ENCODE assay signal across 9 cellular contexts in genomic region chr12:113056381-113056630, GRCh38. TPM values are rescaled to one million over a fixed set of nuclear protein-coding genes. Genes with fewer than 3 reads are reported as not detected.
DNase-seq lines count a peak whose midpoint lies in the region; ATAC-seq and TF ChIP-seq lines count a peak whose summit lies in the region.
"Had no signal": no experiment of that assay in that cellular context is flagged by ENCODE, and none has a peak within 500 bp of the region (broad histone marks: within the 10 kb centered on the region; RNA-seq: fewer than 3 reads in every experiment).

No MANE protein-coding gene starts in this region.

- no peak for TF ChIP-seq POLR2A in esophagus muscularis mucosa (IDR thresholded peaks at IDR 0.05; ENCODE audit: low read depth)

- ATAC-seq in CD8-positive, alpha-beta T cell, result no peak
- ATAC-seq in Panc1 (peak; percentile 5; the same call in 1 of the 2 replicates), omental fat pad (ENCODE audit: low FRiP score) (no peak), GM21786 (IDR thresholded peaks at IDR 0.05; ENCODE audit: unreplicated experiment) (no peak)

- no TSS peak for BruUV-seq in Panc1 (replicated peaks; lab: Mats Ljungman, UMichigan)

- intact Hi-C loops in CD8-positive, alpha-beta T cell (cut with DNase I, micrococcal nuclease), result loop anchor here in 1 of 2 experiments (2.0 kb wide), 1 partner anchor 42 kb away; no protein-coding TSS in a partner anchor
- intact Hi-C loops in Panc1 (cut with micrococcal nuclease; ENCODE audit: unreplicated experiment), result no loop called here
- intact Hi-C loops in esophagus muscularis mucosa (cut with DNase I), result no loop called here

- no peak for TF ChIP-seq EP300 in esophagus muscularis mucosa (IDR thresholded peaks at IDR 0.05)

- H3K9me3 ChIP-seq in CD8-positive, alpha-beta T cell (ENCODE audit: low read length), result no peaks in the 10 kb centered on the region
- H3K9me3 ChIP-seq in Panc1 (ENCODE audit: control insufficient read depth, insufficient read depth, low read depth, low read length) (no peaks in the 10 kb centered on the region), esophagus muscularis mucosa (no peaks in the 10 kb centered on the region), MG63 (no peaks in the 10 kb centered on the region)

- in situ Hi-C loops in Panc1 (cut with HindIII; ENCODE audit: low pct_unique_long_range_greater_than_20kb, low sequenced_read_pairs), result loop anchor here (25.0 kb wide), 1 partner anchor 106 kb away; no protein-coding TSS in a partner anchor

- H3K27me3 ChIP-seq in CD8-positive, alpha-beta T cell (ENCODE audit: insufficient read depth, low read length), result no peaks in the 10 kb centered on the region
- H3K27me3 ChIP-seq in Panc1 (ENCODE audit: control insufficient read depth, insufficient read depth, low read length) (peaks cover 18% of the 10 kb centered on the region), esophagus muscularis mucosa (peaks cover 0 to 76% (median 22%) of the 10 kb centered on the region in 4 donors), MG63 (peaks cover 2% of the 10 kb centered on the region; the same call in 1 of the 2 replicates)

- peaks cover 23% of the 10 kb centered on the region for H3K4me1 ChIP-seq in CD8-positive, alpha-beta T cell (ENCODE audit: insufficient read depth, low read length)
- H3K4me1 ChIP-seq in Panc1 (ENCODE audit: control insufficient read depth, insufficient read depth, low read length) (no peaks in the 10 kb centered on the region), esophagus muscularis mucosa (peaks cover 7 to 19% (median 15%) of the 10 kb centered on the region in 4 donors)

- H3K36me3 Mint-ChIP-seq in CD8-positive, alpha-beta T cell, result no peaks in the 10 kb centered on the region
- H3K36me3 Mint-ChIP-seq in progenitor cell of endocrine pancreas (ENCODE audit: insufficient read depth), result no peaks in the 10 kb centered on the region

- CTCF ChIA-PET in CD8-positive, alpha-beta T cell (lab: Charles Lee), result interaction anchor here (2.5 to 3.0 kb wide), 2 partner anchors 42 to 119 kb away, joined by 12 to 17 read pairs; no protein-coding TSS in a partner anchor
- CTCF ChIA-PET in Panc1 (lab: Charles Lee), result no interaction called here

- no peak for TF ChIP-seq CTCF in CD8-positive, alpha-beta T cell (IDR thresholded peaks at IDR 0.05)
- TF ChIP-seq CTCF in Panc1 (IDR thresholded peaks at IDR 0.05), result no peak
- no peak for TF ChIP-seq CTCF in esophagus muscularis mucosa (IDR thresholded peaks at IDR 0.05)
- TF ChIP-seq CTCF in progenitor cell of endocrine pancreas (IDR thresholded peaks at IDR 0.05; ENCODE audit: unreplicated experiment), result no peak
- no peak for TF ChIP-seq CTCF in GM20000 (IDR thresholded peaks at IDR 0.05; ENCODE audit: extremely low read depth, missing control alignments)
- no peak for TF ChIP-seq CTCF in omental fat pad (IDR thresholded peaks at IDR 0.05)

- H3K4me3 ChIP-seq in CD8-positive, alpha-beta T cell (ENCODE audit: low read depth, low read length), result peak overlapping the region; percentile 57
- H3K4me3 ChIP-seq in Panc1 (ENCODE audit: low read depth in 2 of 2, low read length in 2 of 2) (peak overlapping the region; percentile 31 to 32), esophagus muscularis mucosa (peak overlapping the region; percentile 48 to 60 (median 53)), MG63 (no peak overlapping the region)

- no peaks in the 10 kb centered on the region for H3K9me3 Mint-ChIP-seq in CD8-positive, alpha-beta T cell
- H3K9me3 Mint-ChIP-seq in progenitor cell of endocrine pancreas (ENCODE audit: low read depth), result no peaks in the 10 kb centered on the region

- peaks cover 29% of the 10 kb centered on the region for H3K4me1 Mint-ChIP-seq in CD8-positive, alpha-beta T cell (ENCODE audit: low read depth)
- H3K4me1 Mint-ChIP-seq in progenitor cell of endocrine pancreas (ENCODE audit: low read depth), result no peaks in the 10 kb centered on the region

- no peaks in the 10 kb centered on the region for H3K36me3 ChIP-seq in CD8-positive, alpha-beta T cell (ENCODE audit: insufficient read depth, low read length)
- H3K36me3 ChIP-seq in Panc1 (ENCODE audit: control insufficient read depth, insufficient read depth, low read length), result no peaks in the 10 kb centered on the region
- H3K36me3 ChIP-seq in esophagus muscularis mucosa, result no peaks in the 10 kb centered on the region
- H3K36me3 ChIP-seq in MG63, result no peaks in the 10 kb centered on the region

- peak overlapping the region; percentile 57 for H3K27ac Mint-ChIP-seq in CD8-positive, alpha-beta T cell
- H3K27ac Mint-ChIP-seq in progenitor cell of endocrine pancreas, result no peak overlapping the region

- WGBS in esophagus muscularis mucosa, result 12% methylated on average over 7 of the region's 8 CpGs

- DNase-seq in CD8-positive, alpha-beta T cell, result no peak
- DNase-seq in Panc1 (ENCODE audit: low read depth, low spot score) (no peak), esophagus muscularis mucosa (ENCODE audit: extremely low spot score) (no peak), progenitor cell of endocrine pancreas (ENCODE audit: low spot score, unreplicated experiment) (no peak), GM20000 (ENCODE audit: low spot score) (no peak), MG63 (no peak), omental fat pad (ENCODE audit: low spot score) (no peak)
- DNase-seq: NCI-H748 treated with DMSO at 0.1 percent for 48 hours had no signal

- H3K4me3 Mint-ChIP-seq in CD8-positive, alpha-beta T cell, result peak overlapping the region; percentile 83
- peak overlapping the region; percentile 55 for H3K4me3 Mint-ChIP-seq in progenitor cell of endocrine pancreas (ENCODE audit: low read depth)

- no peaks in the 10 kb centered on the region for H3K27me3 Mint-ChIP-seq in CD8-positive, alpha-beta T cell (ENCODE audit: low read depth)
- H3K27me3 Mint-ChIP-seq in progenitor cell of endocrine pancreas, result peaks cover 56% of the 10 kb centered on the region

- H3K27ac ChIP-seq in CD8-positive, alpha-beta T cell (ENCODE audit: low read depth, low read length), result no peak overlapping the region
- H3K27ac ChIP-seq in Panc1 (ENCODE audit: low read length), result no peak overlapping the region
- no peak overlapping the region for H3K27ac ChIP-seq in esophagus muscularis mucosa (replicated peaks in 1 of 4)

- POLR2A ChIA-PET in CD8-positive, alpha-beta T cell (lab: Charles Lee), result no interaction called here
- POLR2A ChIA-PET in Panc1 (lab: Charles Lee), result no interaction called here

RNA-seq across cellular contexts. Expression of gene DTX1, which starts 0.2 kb away (rescaled TPM):
- total RNA-seq in CD8-positive, alpha-beta T cell, result 1 to 10 TPM; 4.6 to 4.7 TPM
- 0.44 TPM for total RNA-seq in Panc1 (2021; ENCODE audit: unreplicated experiment)
- 1.4 TPM for polyA plus RNA-seq in Panc1 (2012; ENCODE audit: insufficient read length)
- 1 to 10 TPM; 3.6 to 6.1 (median 4.9) TPM for total RNA-seq in esophagus muscularis mucosa
- 1.8 TPM in 2 replicates for total RNA-seq in progenitor cell of endocrine pancreas
- not detected in 2 replicates for total RNA-seq in MG63 (2014; rRNA removed; shearing (Covaris generic); ENCODE audit: low replicate concordance)
- total RNA-seq in omental fat pad, result 10 to 100 TPM; 30.1 to 80.9 (median 35.5) TPM

Comparison
In these comparisons a context has a peak if more than half of its experiments do, and no peak if none do; other contexts are left out.
1. RNA of gene DTX1, which starts 0.2 kb away (total RNA-seq): 30.1 to 80.9 TPM in omental fat pad; 3.6 to 6.1 TPM in esophagus muscularis mucosa, 4.6 to 4.7 TPM in CD8-positive, alpha-beta T cell, 1.8 TPM in progenitor cell of endocrine pancreas, 0.44 TPM in Panc1 (single experiment) and not detected in MG63; every median in the first group is over 4 times any median in the second.